8 cellular contexts compared by ENCODE assay signal in genomic region chr12:106226884-106227640, GRCh38. TPM values are rescaled to one million over a fixed set of nuclear protein-coding genes. Genes with fewer than 3 reads are reported as not detected.
A peak's percentile ranks its signal among the peaks of the same experiment; 100 is the strongest.
DNase-seq lines count a peak whose midpoint lies in the region; ATAC-seq, FAIRE-seq and TF ChIP-seq lines count a peak whose summit lies in the region.

No MANE protein-coding gene starts in this region.

- H3K27ac Mint-ChIP-seq in astrocyte (ENCODE audit: unreplicated experiment): no peak overlapping the region

- no peak overlapping the region for H3K4me2 ChIP-seq in astrocyte (ENCODE audit: low read length)

- peaks cover 2% of the 10 kb centered on the region for H3K36me3 Mint-ChIP-seq in astrocyte (ENCODE audit: low read depth, unreplicated experiment)

- H3K4me1 ChIP-seq in astrocyte (ENCODE audit: insufficient read depth, low read length): no peaks in the 10 kb centered on the region

- TF ChIP-seq CTCF in astrocyte (IDR thresholded peaks at IDR 0.05; ENCODE audit: insufficient read depth, low read depth, low read length): peak; percentile 67

- peaks cover under 1% of the 10 kb centered on the region for H3K27me3 Mint-ChIP-seq in astrocyte (ENCODE audit: low read depth, unreplicated experiment)

- H3K9ac ChIP-seq in astrocyte (ENCODE audit: low read length): no peak overlapping the region

- no peaks in the 10 kb centered on the region for H3K36me3 ChIP-seq in astrocyte (ENCODE audit: insufficient read depth, low read length)

- H3K9me3 ChIP-seq in astrocyte (ENCODE audit: insufficient read depth, low read depth, low read length): no peaks in the 10 kb centered on the region

- peaks cover 2% of the 10 kb centered on the region for H3K9me3 Mint-ChIP-seq in astrocyte (ENCODE audit: unreplicated experiment)

- no peaks in the 10 kb centered on the region for H3K27me3 ChIP-seq in astrocyte (ENCODE audit: insufficient read depth, low read length)

- DNase-seq in DMS53 (lab: John Stamatoyannopoulos, UW) (peak; percentile 81), NCI-H82 treated with DMSO at 0.1 percent for 48 hours (lab: John Stamatoyannopoulos, UW; ENCODE audit: unreplicated experiment) (peak; percentile 72), astrocyte (ENCODE audit: low read depth) (no peak), hepatic stellate cell (ENCODE audit: low spot score) (peak; percentile 72)

- no peak overlapping the region for H3K4me3 ChIP-seq in astrocyte (ENCODE audit: insufficient read depth, low read depth, low read length)
- no peak overlapping the region for H3K4me3 ChIP-seq in skin epidermis

- no peak overlapping the region for H3K27ac ChIP-seq in astrocyte (ENCODE audit: low read depth, low read length)
- peak overlapping the region; percentile 9 to 86 (median 71) for H3K27ac ChIP-seq in skin epidermis

- peak overlapping the region; percentile 14 for H3K4me3 Mint-ChIP-seq in astrocyte (ENCODE audit: unreplicated experiment)

- ATAC-seq in HG02759 (IDR thresholded peaks at IDR 0.05; ENCODE audit: unreplicated experiment) (peak; percentile 50), GM19328 (IDR thresholded peaks at IDR 0.05; ENCODE audit: unreplicated experiment) (no peak), HG03159 (IDR thresholded peaks at IDR 0.05; ENCODE audit: unreplicated experiment) (no peak)

- H3K79me2 ChIP-seq in astrocyte (ENCODE audit: insufficient read depth, low read length): no peaks in the 10 kb centered on the region

- no peaks in the 10 kb centered on the region for H4K20me1 ChIP-seq in astrocyte (ENCODE audit: insufficient read depth, low read length)

- no peak overlapping the region for H2AFZ ChIP-seq in astrocyte (ENCODE audit: low read depth, low read length)

- peaks cover 7% of the 10 kb centered on the region for H3K4me1 Mint-ChIP-seq in astrocyte (ENCODE audit: low read depth, unreplicated experiment)

- FAIRE-seq in astrocyte (lab: Jason Lieb, UNC): peak; percentile 72

RNA-seq across cellular contexts. Expression of gene CKAP4, which starts 20.8 kb away (rescaled TPM):
- 324 and 392 TPM in 2 replicates for total RNA-seq in astrocyte
